In genomic region chr11:18393581-18394299, GRCh38 we compare ENCODE assay signal across 8 cellular contexts. TPM values are rescaled to one million over a fixed set of nuclear protein-coding genes. Genes with fewer than 3 reads are reported as not detected.
DNase-seq lines count a peak whose midpoint lies in the region; ATAC-seq, FAIRE-seq and TF ChIP-seq lines count a peak whose summit lies in the region.

No MANE protein-coding gene starts in this region.

- intact Hi-C loops in activated CD4-positive, alpha-beta T cell treated with anti-CD3 and anti-CD28 coated beads for 36 hours (cut with DNase I, micrococcal nuclease), result loop anchor here (1.0 to 10.0 kb wide), 9 partner anchors 9 to 1655 kb away; partner anchors contain the start of genes C11orf58 (in 1 of the 2), E2F8 (in 1 of the 2), GTF2H1 (in 1 of the 2) and HPS5 (in 1 of the 2)

- peak overlapping the region; percentile 98 for H3K27ac ChIP-seq in RWPE1
- peak overlapping the region; percentile 5 for H3K27ac ChIP-seq in endodermal cell (ENCODE audit: low read depth, low read length)

- TF ChIP-seq CTCF in RWPE1 (conservative IDR thresholded peaks at IDR 0.05; ENCODE audit: low read depth), result no peak
- no peak for TF ChIP-seq CTCF in endodermal cell (conservative IDR thresholded peaks at IDR 0.05)
- no peak for TF ChIP-seq CTCF in osteocyte (IDR thresholded peaks at IDR 0.05)

- no peaks in the 10 kb centered on the region for H3K9me3 Mint-ChIP-seq in activated CD4-positive, alpha-beta T cell treated with anti-CD3 and anti-CD28 coated beads for 36 hours (ENCODE audit: low read depth)
- no peaks in the 10 kb centered on the region for H3K9me3 Mint-ChIP-seq in endodermal cell
- H3K9me3 Mint-ChIP-seq in osteocyte (ENCODE audit: unreplicated experiment), result no peaks in the 10 kb centered on the region

- peaks cover 50% of the 10 kb centered on the region for H3K4me1 Mint-ChIP-seq in activated CD4-positive, alpha-beta T cell treated with anti-CD3 and anti-CD28 coated beads for 36 hours
- peaks cover 3% of the 10 kb centered on the region for H3K4me1 Mint-ChIP-seq in endodermal cell
- H3K4me1 Mint-ChIP-seq in osteocyte (ENCODE audit: unreplicated experiment), result peaks cover 68% of the 10 kb centered on the region

- POLR2A ChIA-PET in activated CD4-positive, alpha-beta T cell treated with anti-CD3 and anti-CD28 coated beads for 36 hours (lab: Charles Lee), result interaction anchor here (0.6 to 5.2 kb wide), 9 partner anchors 10 to 241 kb away, joined by 3 to 103 read pairs (median 4); partner anchors contain the start of genes GTF2H1, HPS5, SPTY2D1 and TSG101
- POLR2A ChIA-PET in RWPE1 (lab: Yijun Ruan, JAX; ENCODE audit: low non-redundant PET), result interaction anchor here (0.6 to 2.9 kb wide), 4 partner anchors 10 to 1783 kb away, joined by 3 to 38 read pairs (median 8); partner anchors contain the start of genes GTF2H1 and HPS5

- CTCF ChIA-PET in activated CD4-positive, alpha-beta T cell treated with anti-CD3 and anti-CD28 coated beads for 36 hours (lab: Charles Lee), result interaction anchor here (0.6 to 3.5 kb wide), 3 partner anchors 10 to 371 kb away, joined by 3 to 32 read pairs (median 4); no protein-coding TSS in a partner anchor
- CTCF ChIA-PET in RWPE1 (lab: Yijun Ruan, JAX), result interaction anchor here (0.6 kb wide), 1 partner anchor 150 kb away, joined by 3 read pairs; no protein-coding TSS in a partner anchor

- WGBS in endodermal cell (ENCODE audit: insufficient coverage in 1 of 2, insufficient read length in 1 of 2), 2 experiments, result 87 to 88% methylated on average over 20 to 22 of the region's 22 CpGs

- H3K9me3 ChIP-seq in endodermal cell (ENCODE audit: control insufficient read depth, low read length), result no peaks in the 10 kb centered on the region

- no peaks in the 10 kb centered on the region for H3K27me3 Mint-ChIP-seq in activated CD4-positive, alpha-beta T cell treated with anti-CD3 and anti-CD28 coated beads for 36 hours
- H3K27me3 Mint-ChIP-seq in endodermal cell (ENCODE audit: insufficient read depth) (peaks cover 4% of the 10 kb centered on the region), osteocyte (ENCODE audit: unreplicated experiment) (no peaks in the 10 kb centered on the region)

- H3K4me3 Mint-ChIP-seq in activated CD4-positive, alpha-beta T cell treated with anti-CD3 and anti-CD28 coated beads for 36 hours, result peak overlapping the region; percentile 97
- H3K4me3 Mint-ChIP-seq in endodermal cell (peak overlapping the region; percentile 94), osteocyte (ENCODE audit: unreplicated experiment) (peak overlapping the region; percentile 89)

- H3K27ac Mint-ChIP-seq in activated CD4-positive, alpha-beta T cell treated with anti-CD3 and anti-CD28 coated beads for 36 hours, result peak overlapping the region; percentile 99
- H3K27ac Mint-ChIP-seq in endodermal cell (peak overlapping the region; percentile 48), osteocyte (ENCODE audit: unreplicated experiment) (peak overlapping the region; percentile 87)

- peak overlapping the region; percentile 42 for H3K9ac ChIP-seq in endodermal cell (ENCODE audit: extremely low read depth, low read length, poor library complexity, severe bottlenecking)

- DNase-seq in activated CD4-positive, alpha-beta T cell treated with anti-CD3 and anti-CD28 coated beads for 36 hours, result peak; percentile 55
- DNase-seq in activated CD4-positive, alpha-beta T cell treated with anti-CD3 and anti-CD28 coated beads for 1 hour, result no peak
- DNase-seq in RWPE1 (ENCODE audit: low spot score), result no peak
- no peak for DNase-seq in endodermal cell
- no peak for DNase-seq in osteocyte (ENCODE audit: extremely low spot score, unreplicated experiment)
- no peak for DNase-seq in activated CD4-positive, CD25-positive, alpha-beta regulatory T cell treated with anti-CD3 and anti-CD28 coated beads, Interleukin-2, amount 50 U/mL, for 72 hours
- no peak for DNase-seq in activated effector memory CD4-positive, alpha-beta T cell treated with Interleukin-2 at 50 U/mL for 16 hours
- DNase-seq in RCC 7860 (ENCODE audit: low spot score), result no peak

- H3K4me3 ChIP-seq in endodermal cell (ENCODE audit: low read length), result peak overlapping the region; percentile 96

- H3K36me3 Mint-ChIP-seq in activated CD4-positive, alpha-beta T cell treated with anti-CD3 and anti-CD28 coated beads for 36 hours (ENCODE audit: low read depth), result peaks cover 43% of the 10 kb centered on the region
- H3K36me3 Mint-ChIP-seq in endodermal cell (ENCODE audit: low read depth), result peaks cover 16% of the 10 kb centered on the region
- peaks cover 8% of the 10 kb centered on the region for H3K36me3 Mint-ChIP-seq in osteocyte (ENCODE audit: unreplicated experiment)

- ATAC-seq in activated CD4-positive, alpha-beta T cell treated with anti-CD3 and anti-CD28 coated beads for 36 hours, result peak; percentile 10

- no peaks in the 10 kb centered on the region for H3K27me3 ChIP-seq in endodermal cell (ENCODE audit: control insufficient read depth, insufficient read depth, low read length, poor library complexity, severe bottlenecking)

- no peak for FAIRE-seq in RCC 7860 (lab: Jason Lieb, UNC)

- peaks cover 22% of the 10 kb centered on the region for H3K36me3 ChIP-seq in endodermal cell (ENCODE audit: control insufficient read depth, insufficient read depth, low read length)

- H3K4me1 ChIP-seq in endodermal cell (ENCODE audit: control insufficient read depth, insufficient read depth, low read length), result peaks cover 5% of the 10 kb centered on the region

RNA-seq across cellular contexts. Expression of gene LDHA, which starts 0.6 kb away (rescaled TPM):
- total RNA-seq in activated CD4-positive, alpha-beta T cell treated with anti-CD3 and anti-CD28 coated beads for 36 hours, result 1,000 to 10,000 TPM; 2,310 to 2,803 TPM
- total RNA-seq in endodermal cell, result 100 to 1,000 TPM; 256 to 308 TPM
- polyA plus RNA-seq in endodermal cell (2013, experiment 1 of 2), result 630 TPM
- polyA plus RNA-seq in endodermal cell (2013, experiment 2 of 2), result 620 TPM
- total RNA-seq in osteocyte, result 485 and 491 TPM in 2 replicates

RNA-seq across cellular contexts. Expression of gene LDHC, which starts 18.4 kb away (rescaled TPM):
- total RNA-seq in activated CD4-positive, alpha-beta T cell treated with anti-CD3 and anti-CD28 coated beads for 36 hours, result not detected
- under 1 TPM; 0.58 to 0.62 TPM for total RNA-seq in endodermal cell
- not detected for polyA plus RNA-seq in endodermal cell (2013, experiment 1 of 2)
- not detected for polyA plus RNA-seq in endodermal cell (2013, experiment 2 of 2)
- total RNA-seq in osteocyte, result not detected in 2 replicates

Comparison
In these comparisons a context has a peak if more than half of its experiments do, and no peak if none do; other contexts are left out.
1. H3K27ac Mint-ChIP-seq: peak in every context shown above with its lines; median percentile 99 in activated CD4-positive, alpha-beta T cell treated with anti-CD3 and anti-CD28 coated beads for 36 hours; 87 in osteocyte; 48 in endodermal cell.